7 cellular contexts compared by ENCODE assay signal in the genomic region with DNA sequence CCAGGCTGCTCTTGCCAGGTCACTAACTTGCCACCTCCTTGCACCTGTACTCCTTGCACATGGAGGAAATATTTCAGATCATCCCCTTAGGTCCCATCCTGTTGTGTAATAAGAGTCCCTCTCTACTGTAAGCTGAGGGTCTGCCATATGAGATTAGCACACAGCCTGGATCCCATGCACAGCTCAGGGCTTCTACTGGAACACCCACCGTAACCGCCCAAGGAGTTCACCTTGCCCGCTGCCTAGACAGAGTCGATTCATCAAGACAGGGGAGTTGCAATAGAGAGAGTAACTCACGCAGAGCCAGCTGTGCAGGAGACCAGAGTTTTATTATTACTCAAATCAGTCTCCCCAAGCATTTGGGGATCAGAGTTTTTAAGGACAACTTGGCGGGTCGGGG.
"Had no signal": no experiment of that assay in that cellular context is flagged by ENCODE, and none has a peak within 500 bp of the region (broad histone marks: within the 10 kb centered on the region; RNA-seq: fewer than 3 reads in every experiment).

No MANE protein-coding gene starts in this region.

- H3K4me3 ChIP-seq: K562 had no signal

- H3K4me1 Mint-ChIP-seq: IgD-negative memory B cell had no signal

- H3K27ac ChIP-seq: HL-60 had no signal

- H3K36me3 Mint-ChIP-seq: IgD-negative memory B cell had no signal

- H3K27me3 Mint-ChIP-seq: IgD-negative memory B cell had no signal

- DNase-seq: IMR-90, KBM-7, KG1 had no signal

- H3K27ac Mint-ChIP-seq: IgD-negative memory B cell had no signal

- ATAC-seq: HepG2, K562 had no signal

- H3K4me3 Mint-ChIP-seq: IgD-negative memory B cell had no signal
